23 cellular contexts compared by ENCODE assay signal in genomic region chr2:133490412-133490958, GRCh38.
"Had no signal": no experiment of that assay in that cellular context is flagged by ENCODE, and none has a peak within 500 bp of the region (broad histone marks: within the 10 kb centered on the region; RNA-seq: fewer than 3 reads in every experiment).

No MANE protein-coding gene starts in this region.

- H3K9ac ChIP-seq: parathyroid adenoma had no signal

- H3K4me1 ChIP-seq: breast epithelium, colonic mucosa, testis, uterus had no signal

- H2AFZ ChIP-seq: parathyroid adenoma had no signal

- DNase-seq: activated CD8-positive, alpha-beta memory T cell treated with anti-CD3 and anti-CD28 coated beads for 24 hours; activated CD8-positive, alpha-beta memory T cell treated with anti-CD3 and anti-CD28 coated beads, Interleukin-2, amount 50 U/mL, for 4 hours; activated naive CD4-positive, alpha-beta T cell treated with Interleukin-2 at 50 U/mL for 16 hours; activated naive CD8-positive, alpha-beta T cell treated with anti-CD3 and anti-CD28 coated beads for 36 hours; activated T-cell treated with anti-CD3 and anti-CD28 coated beads, Interleukin-2, amount 50 U/mL, for 4 hours; dorsolateral prefrontal cortex; effector memory CD8-positive, alpha-beta T cell; esophagus squamous epithelium; islet precursor cell; mammary epithelial cell; midbrain; nephron progenitor cell; stimulated activated CD4-positive, alpha-beta T cell treated with anti-CD3 and anti-CD28 coated beads, Interleukin-4, amount 100 ng/mL, for 1 hour; stimulated activated naive CD4-positive, alpha-beta T cell; T1000; trophoblast cell had no signal

- H3K79me2 ChIP-seq: parathyroid adenoma had no signal

- H3K4me3 ChIP-seq: breast epithelium, colonic mucosa, dorsolateral prefrontal cortex, esophagus squamous epithelium, heart left ventricle, testis, uterus had no signal

- H3K36me3 ChIP-seq: breast epithelium, colonic mucosa, esophagus squamous epithelium, heart left ventricle, uterus had no signal

- H3K27ac ChIP-seq: colonic mucosa, dorsolateral prefrontal cortex, esophagus squamous epithelium, heart left ventricle, parathyroid adenoma, uterus had no signal

- ATAC-seq: activated T-cell treated with anti-CD3 and anti-CD28 coated beads, Interleukin-2, amount 50 U/mL, for 4 hours; effector memory CD8-positive, alpha-beta T cell; WTC11 had no signal

- H3K27me3 ChIP-seq: breast epithelium, colonic mucosa, dorsolateral prefrontal cortex, esophagus squamous epithelium, heart left ventricle, testis, uterus had no signal

- H3K9me3 ChIP-seq: breast epithelium, colonic mucosa, esophagus squamous epithelium, heart left ventricle, testis, uterus had no signal
